ENCODE assay signal across 15 cellular contexts in genomic region chr18:23926590-23926989, GRCh38.
"Had no signal": no experiment of that assay in that cellular context is flagged by ENCODE, and none has a peak within 500 bp of the region (broad histone marks: within the 10 kb centered on the region; RNA-seq: fewer than 3 reads in every experiment).

No MANE protein-coding gene starts in this region.

- H3K9me3 Mint-ChIP-seq: activated CD8-positive, alpha-beta T cell treated with anti-CD3 and anti-CD28 coated beads for 36 hours; activated T-helper 1 cell treated with anti-CD3 and anti-CD28 coated beads, Interleukin-12 subunit alpha, Interleukin-12 subunit beta, Interleukin-2, Interleukin-4 antibody, amounts not matched to agents 30 ng/mL and 10 ng/mL and 1 ng/mL, durations not matched to agents 14 hours and 24 hours and 36 hours; stimulated activated memory B cell treated with anti-CD40 and anti-IgM and Interleukin-4, amounts not matched to agents 10 μg/mL and 1 μg/mL and 100 μg/mL, for 72 hours had no signal

- H3K4me3 ChIP-seq: ascending aorta, esophagus muscularis mucosa, lung, spleen, tibial artery, vagina had no signal

- H3K27me3 ChIP-seq: ascending aorta, esophagus muscularis mucosa, spleen, tibial artery, vagina had no signal

- H3K27ac ChIP-seq: ascending aorta, spleen, tibial artery, vagina had no signal

- DNase-seq: activated CD8-positive, alpha-beta memory T cell treated with anti-CD3 and anti-CD28 coated beads, Interleukin-2, amount 50 U/mL, for 48 hours; activated CD8-positive, alpha-beta T cell treated with anti-CD3 and anti-CD28 coated beads for 36 hours; activated naive CD4-positive, alpha-beta T cell; left cardiac atrium; naive thymus-derived CD4-positive, alpha-beta T cell; spleen; stimulated activated CD4-positive, alpha-beta T cell treated with anti-CD3 and anti-CD28 coated beads, Interleukin-1b, Interleukin-23, amount 100 ng/mL, for 48 hours; tibial artery had no signal

- H3K27ac Mint-ChIP-seq: activated CD8-positive, alpha-beta T cell treated with anti-CD3 and anti-CD28 coated beads for 36 hours; activated T-helper 1 cell treated with anti-CD3 and anti-CD28 coated beads, Interleukin-12 subunit alpha, Interleukin-12 subunit beta, Interleukin-2, Interleukin-4 antibody, amounts not matched to agents 30 ng/mL and 10 ng/mL and 1 ng/mL, durations not matched to agents 14 hours and 24 hours and 36 hours; stimulated activated memory B cell treated with anti-CD40 and anti-IgM and Interleukin-4, amounts not matched to agents 10 μg/mL and 1 μg/mL and 100 μg/mL, for 72 hours had no signal

- H3K4me1 ChIP-seq: ascending aorta, spleen, tibial artery, vagina had no signal

- H3K27me3 Mint-ChIP-seq: activated CD8-positive, alpha-beta T cell treated with anti-CD3 and anti-CD28 coated beads for 36 hours; stimulated activated memory B cell treated with anti-CD40 and anti-IgM and Interleukin-4, amounts not matched to agents 10 μg/mL and 1 μg/mL and 100 μg/mL, for 72 hours had no signal

- H3K4me3 Mint-ChIP-seq: activated CD8-positive, alpha-beta T cell treated with anti-CD3 and anti-CD28 coated beads for 36 hours; activated T-helper 1 cell treated with anti-CD3 and anti-CD28 coated beads, Interleukin-12 subunit alpha, Interleukin-12 subunit beta, Interleukin-2, Interleukin-4 antibody, amounts not matched to agents 30 ng/mL and 10 ng/mL and 1 ng/mL, durations not matched to agents 14 hours and 24 hours and 36 hours; naive thymus-derived CD4-positive, alpha-beta T cell; stimulated activated memory B cell treated with anti-CD40 and anti-IgM and Interleukin-4, amounts not matched to agents 10 μg/mL and 1 μg/mL and 100 μg/mL, for 72 hours had no signal

- H3K9me3 ChIP-seq: ascending aorta, esophagus muscularis mucosa, spleen, tibial artery, vagina had no signal

- H3K36me3 ChIP-seq: ascending aorta, spleen had no signal

- H3K36me3 Mint-ChIP-seq: stimulated activated memory B cell treated with anti-CD40 and anti-IgM and Interleukin-4, amounts not matched to agents 10 μg/mL and 1 μg/mL and 100 μg/mL, for 72 hours had no signal

- ATAC-seq: activated CD8-positive, alpha-beta T cell treated with anti-CD3 and anti-CD28 coated beads for 36 hours; left cardiac atrium; naive thymus-derived CD4-positive, alpha-beta T cell; sciatic nerve; stimulated activated memory B cell treated with anti-CD40 and anti-IgM and Interleukin-4, amounts not matched to agents 10 μg/mL and 1 μg/mL and 100 μg/mL, for 72 hours had no signal
